9 cellular contexts compared by ENCODE assay signal in genomic region chr14:106308839-106309389, GRCh38.
DNase-seq lines count a peak whose midpoint lies in the region; ATAC-seq, FAIRE-seq and TF ChIP-seq lines count a peak whose summit lies in the region.
"Had no signal": no experiment of that assay in that cellular context is flagged by ENCODE, and none has a peak within 500 bp of the region (broad histone marks: within the 10 kb centered on the region; RNA-seq: fewer than 3 reads in every experiment).

No MANE protein-coding gene starts in this region.

- H3K9ac ChIP-seq in kidney (ENCODE audit: low read length in 2 of 2): no peak overlapping the region

- peaks cover 4% of the 10 kb centered on the region for H3K4me1 Mint-ChIP-seq in activated T-helper 2 cell treated with anti-CD3 and anti-CD28 coated beads, Interferon-gamma antibody, Interleukin-2, Interleukin-4, amounts not matched to agents 10 μg/mL and 5 μg/mL and 100 μg/mL, durations not matched to agents 14 hours and 24 hours and 36 hours (ENCODE audit: low read depth)

- no peaks in the 10 kb centered on the region for H3K79me2 ChIP-seq in OCI-LY7 (ENCODE audit: insufficient read depth, low read depth, low read length)

- peaks cover 43% of the 10 kb centered on the region for H3K27me3 Mint-ChIP-seq in activated T-helper 2 cell treated with anti-CD3 and anti-CD28 coated beads, Interferon-gamma antibody, Interleukin-2, Interleukin-4, amounts not matched to agents 10 μg/mL and 5 μg/mL and 100 μg/mL, durations not matched to agents 14 hours and 24 hours and 36 hours (ENCODE audit: low read depth)

- FAIRE-seq in kidney (lab: Jason Lieb, UNC): no peak
- FAIRE-seq: G401.6 had no signal

- H3K27ac ChIP-seq in OCI-LY7 (ENCODE audit: low read depth, low read length, poor library complexity, severe bottlenecking) (no peak overlapping the region), kidney (ENCODE audit: low read depth in 2 of 2, low read length in 2 of 2) (no peak overlapping the region)

- H3K4me2 ChIP-seq in OCI-LY7 (ENCODE audit: low read length): no peak overlapping the region

- CTCF ChIA-PET in OCI-LY7 (lab: Charles Lee; ENCODE audit: unreplicated experiment): no interaction called here

- H3K9me3 ChIP-seq in OCI-LY7 (ENCODE audit: low read length) (peaks cover 32% of the 10 kb centered on the region), kidney (ENCODE audit: control insufficient read depth in 1 of 2, low read length in 2 of 2) (no peaks in the 10 kb centered on the region)

- ATAC-seq in HG02852 (IDR thresholded peaks at IDR 0.05; ENCODE audit: unreplicated experiment): peak; percentile 84

- no peak overlapping the region for H3K4me3 ChIP-seq in OCI-LY7 (ENCODE audit: low read depth, low read length, poor library complexity, severe bottlenecking)
- no peak overlapping the region for H3K4me3 ChIP-seq in kidney (ENCODE audit: low read length in 2 of 2)

- H3K36me3 Mint-ChIP-seq in activated T-helper 2 cell treated with anti-CD3 and anti-CD28 coated beads, Interferon-gamma antibody, Interleukin-2, Interleukin-4, amounts not matched to agents 10 μg/mL and 5 μg/mL and 100 μg/mL, durations not matched to agents 14 hours and 24 hours and 36 hours (ENCODE audit: low read depth): no peaks in the 10 kb centered on the region

- H3K4me3 Mint-ChIP-seq in activated T-helper 2 cell treated with anti-CD3 and anti-CD28 coated beads, Interferon-gamma antibody, Interleukin-2, Interleukin-4, amounts not matched to agents 10 μg/mL and 5 μg/mL and 100 μg/mL, durations not matched to agents 14 hours and 24 hours and 36 hours (ENCODE audit: low read depth): no peak overlapping the region

- H2AFZ ChIP-seq in OCI-LY7 (ENCODE audit: low read length): no peak overlapping the region

- intact Hi-C loops in OCI-LY7 (cut with micrococcal nuclease; ENCODE audit: unreplicated experiment): loop anchor here (2.0 to 5.0 kb wide), 3 partner anchors 14 to 353 kb away; no protein-coding TSS in a partner anchor
- intact Hi-C loops in activated T-helper 2 cell treated with anti-CD3 and anti-CD28 coated beads, Interferon-gamma antibody, Interleukin-2, Interleukin-4, amounts not matched to agents 10 μg/mL and 5 μg/mL and 100 μg/mL, durations not matched to agents 14 hours and 24 hours and 36 hours (cut with micrococcal nuclease): no loop called here
- intact Hi-C loops in kidney (cut with DNase I): no loop called here

- H3K36me3 ChIP-seq in OCI-LY7 (ENCODE audit: insufficient read depth, low read length): peaks cover 13% of the 10 kb centered on the region
- H3K36me3 ChIP-seq in kidney (ENCODE audit: control insufficient read depth in 1 of 2, insufficient read depth in 2 of 2, low read length in 2 of 2): no peaks in the 10 kb centered on the region

- DNase-seq in NOMO-1 (lab: John Stamatoyannopoulos, UW; ENCODE audit: unreplicated experiment in 2 of 2) (peak; percentile 1 to 27), NOMO-1 treated with dmso at 0.1 percent for 144 hours (lab: John Stamatoyannopoulos, UW; ENCODE audit: unreplicated experiment) (no peak), OCI-LY7 (ENCODE audit: low spot score) (peak; percentile 80), kidney (peak; percentile 59), NCI-H226 (no peak)
- DNase-seq in activated T-helper 2 cell treated with anti-CD3 and anti-CD28 coated beads, Interferon-gamma antibody, Interleukin-2, Interleukin-4, amounts not matched to agents 10 μg/mL and 5 μg/mL and 100 μg/mL, durations not matched to agents 14 hours and 24 hours and 36 hours (ENCODE audit: low spot score): peak; percentile 85
- DNase-seq in stimulated activated CD8-positive, alpha-beta memory T cell treated with anti-CD3 and anti-CD28 coated beads, Interleukin-7, amount 100 ng/mL, for 24 hours (ENCODE audit: low read depth): peak; percentile 72

- H3K4me1 ChIP-seq in OCI-LY7 (ENCODE audit: insufficient read depth, low read length, poor library complexity, severe bottlenecking): peaks cover 27% of the 10 kb centered on the region
- H3K4me1 ChIP-seq in kidney (ENCODE audit: control insufficient read depth in 1 of 2, insufficient read depth in 1 of 2, low read depth in 1 of 2, low read length in 2 of 2): no peaks in the 10 kb centered on the region

- H4K20me1 ChIP-seq in OCI-LY7 (ENCODE audit: insufficient read depth, low read length): no peaks in the 10 kb centered on the region

- POLR2A ChIA-PET in OCI-LY7 (lab: Charles Lee): no interaction called here

- H3K9me2 ChIP-seq in OCI-LY7 (ENCODE audit: insufficient read depth, low read length): no peaks in the 10 kb centered on the region

- no TSS peak for BruUV-seq in OCI-LY7 (replicated peaks; lab: Mats Ljungman, UMichigan)

- peaks cover 4% of the 10 kb centered on the region for H3K9me3 Mint-ChIP-seq in activated T-helper 2 cell treated with anti-CD3 and anti-CD28 coated beads, Interferon-gamma antibody, Interleukin-2, Interleukin-4, amounts not matched to agents 10 μg/mL and 5 μg/mL and 100 μg/mL, durations not matched to agents 14 hours and 24 hours and 36 hours

- TF ChIP-seq CTCF in OCI-LY7 (conservative IDR thresholded peaks at IDR 0.05; ENCODE audit: low read length) (peak; percentile 100), kidney (IDR thresholded peaks at IDR 0.05; ENCODE audit: borderline replicate concordance, extremely low read depth, insufficient read depth) (no peak)

- H3K27ac Mint-ChIP-seq in activated T-helper 2 cell treated with anti-CD3 and anti-CD28 coated beads, Interferon-gamma antibody, Interleukin-2, Interleukin-4, amounts not matched to agents 10 μg/mL and 5 μg/mL and 100 μg/mL, durations not matched to agents 14 hours and 24 hours and 36 hours: no peak overlapping the region

Comparison
In these comparisons a context has a peak if more than half of its experiments do, and no peak if none do; other contexts are left out.
1. DNase-seq: peak in NOMO-1 (2 of 2), OCI-LY7 (single experiment), activated T-helper 2 cell treated with anti-CD3 and anti-CD28 coated beads, Interferon-gamma antibody, Interleukin-2, Interleukin-4, amounts not matched to agents 10 μg/mL and 5 μg/mL and 100 μg/mL, durations not matched to agents 14 hours and 24 hours and 36 hours (single experiment), kidney (single experiment) and stimulated activated CD8-positive, alpha-beta memory T cell treated with anti-CD3 and anti-CD28 coated beads, Interleukin-7, amount 100 ng/mL, for 24 hours (single experiment); none in NOMO-1 treated with dmso at 0.1 percent for 144 hours (single experiment) and NCI-H226 (single experiment).